Comparison of ENCODE assay signal across 8 cellular contexts in the genomic region with DNA sequence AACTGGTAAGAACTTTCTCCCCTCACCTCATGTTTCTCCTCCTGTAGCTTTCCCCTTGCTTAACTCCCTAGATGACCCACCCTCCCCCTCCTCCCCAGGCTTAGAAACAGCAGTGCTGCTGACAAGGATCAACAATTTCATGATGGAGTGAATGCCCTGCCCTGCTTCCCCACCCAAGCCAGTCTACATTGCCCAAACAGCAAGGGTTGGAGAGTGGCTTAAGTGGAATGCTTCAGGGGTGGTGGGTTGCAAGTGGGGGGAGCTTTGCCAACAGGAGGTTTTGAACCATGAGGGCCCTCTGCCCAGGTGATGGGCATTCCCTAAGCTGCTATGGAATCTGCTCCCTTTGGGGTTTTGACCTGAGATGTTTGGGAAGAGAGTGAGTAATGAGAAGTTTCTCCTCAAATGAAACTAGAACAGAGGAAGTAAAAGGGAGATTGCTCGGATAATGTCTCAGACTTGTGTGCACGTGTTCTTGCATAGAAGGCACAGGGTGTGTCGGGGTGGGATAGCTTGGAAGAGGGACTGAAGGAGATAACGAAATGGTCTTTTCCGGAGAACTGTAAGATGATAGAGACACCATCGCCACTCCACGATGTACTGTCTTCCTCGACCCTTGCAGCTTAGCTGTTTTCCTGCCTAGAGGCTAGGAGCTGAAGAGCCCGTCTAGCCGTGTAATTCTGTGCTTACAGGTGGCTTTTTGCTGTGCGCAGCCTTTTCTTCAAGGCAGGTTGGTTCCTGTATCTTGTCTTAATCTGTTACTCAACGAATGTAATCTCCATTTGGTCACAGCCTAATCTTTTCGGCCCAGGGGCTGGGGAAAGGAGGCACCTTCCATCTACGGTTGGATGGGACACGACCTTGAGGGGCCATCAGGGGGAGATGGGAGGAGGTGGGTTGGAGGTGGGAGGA. TPM values are rescaled to one million over a fixed set of nuclear protein-coding genes. Genes with fewer than 3 reads are reported as not detected.
DNase-seq lines count a peak whose midpoint lies in the region; ATAC-seq and TF ChIP-seq lines count a peak whose summit lies in the region.

No MANE protein-coding gene starts in this region.

- TF ChIP-seq POLR2A in uterus (IDR thresholded peaks at IDR 0.05): no peak

- H3K9me3 Mint-ChIP-seq in activated naive CD8-positive, alpha-beta T cell (ENCODE audit: low read depth): no peaks in the 10 kb centered on the region

- peak overlapping the region in 1 of 2 donors; percentile 87 for H3K27ac ChIP-seq in right atrium auricular region
- H3K27ac ChIP-seq in left lung: no peak overlapping the region
- peak overlapping the region in 1 of 2 donors; percentile 24 for H3K27ac ChIP-seq in uterus

- no peaks in the 10 kb centered on the region for H3K27me3 Mint-ChIP-seq in activated naive CD8-positive, alpha-beta T cell

- H3K4me3 ChIP-seq in right atrium auricular region (peak overlapping the region; percentile 53 to 60), left lung (peak overlapping the region; percentile 45 to 56), uterus (peak overlapping the region; percentile 38 to 49)

- peaks cover 13% of the 10 kb centered on the region for H3K4me1 Mint-ChIP-seq in activated naive CD8-positive, alpha-beta T cell (ENCODE audit: low read depth)

- intact Hi-C loops in left ventricle myocardium superior (cut with micrococcal nuclease) (no loop called here), left lung (cut with DNase I) (no loop called here), uterus (cut with DNase I; ENCODE audit: low total_unique reads) (no loop called here)

- no peaks in the 10 kb centered on the region for H3K36me3 Mint-ChIP-seq in activated naive CD8-positive, alpha-beta T cell

- ATAC-seq in left ventricle myocardium superior: no peak
- ATAC-seq in left lung: no peak
- ATAC-seq in HG02678 (IDR thresholded peaks at IDR 0.05; ENCODE audit: unreplicated experiment): no peak

- no peaks in the 10 kb centered on the region for H3K36me3 ChIP-seq in right atrium auricular region
- H3K36me3 ChIP-seq in left lung: no peaks in the 10 kb centered on the region
- H3K36me3 ChIP-seq in uterus: no peaks in the 10 kb centered on the region

- H3K4me3 Mint-ChIP-seq in activated naive CD8-positive, alpha-beta T cell: peak overlapping the region; percentile 92

- DNase-seq in right atrium auricular region (ENCODE audit: low spot score): no peak
- DNase-seq in left ventricle myocardium superior: no peak
- no peak for DNase-seq in left lung
- no peak for DNase-seq in uterus
- DNase-seq in cerebellum (ENCODE audit: low spot score): no peak
- no peak for DNase-seq in GM19240 (ENCODE audit: insufficient read length, low spot score)

- H3K27ac Mint-ChIP-seq in activated naive CD8-positive, alpha-beta T cell: no peak overlapping the region

- H3K4me1 ChIP-seq in right atrium auricular region: peaks cover 0 to 7% of the 10 kb centered on the region in 2 donors
- H3K4me1 ChIP-seq in left lung: no peaks in the 10 kb centered on the region
- H3K4me1 ChIP-seq in uterus: no peaks in the 10 kb centered on the region

- H3K27me3 ChIP-seq in right atrium auricular region (no peaks in the 10 kb centered on the region), left lung (peaks cover 0 to 11% of the 10 kb centered on the region in 2 donors), uterus (no peaks in the 10 kb centered on the region)

- H3K9me3 ChIP-seq in right atrium auricular region (no peaks in the 10 kb centered on the region), left lung (no peaks in the 10 kb centered on the region), uterus (no peaks in the 10 kb centered on the region)

- TF ChIP-seq CTCF in right atrium auricular region (IDR thresholded peaks at IDR 0.05) (no peak), left lung (IDR thresholded peaks at IDR 0.05) (no peak), uterus (IDR thresholded peaks at IDR 0.05) (no peak)

RNA-seq across cellular contexts. Expression of a gene that starts 10.1 kb away (rescaled TPM):
- not detected for total RNA-seq in right atrium auricular region
- not detected for total RNA-seq in left ventricle myocardium superior
- not detected for total RNA-seq in left lung
- total RNA-seq in uterus: under 1 TPM in 1 of 4 donors, not detected in 3; 0.21 TPM
- 7.7 TPM for total RNA-seq in cerebellum

RNA-seq across cellular contexts. Expression of a gene that starts 11.4 kb away (rescaled TPM):
- total RNA-seq in right atrium auricular region: 10 to 100 TPM in 1 of 2 donors, 1 to 10 TPM in 1; 8.8 to 34.6 TPM
- 11.5 TPM for total RNA-seq in left ventricle myocardium superior
- total RNA-seq in left lung: 10 to 100 TPM; 22.3 to 29.9 TPM
- total RNA-seq in uterus: 10 to 100 TPM in 3 of 4 donors, 1 to 10 TPM in 1; 4.9 to 72.6 (median 33.5) TPM
- total RNA-seq in cerebellum: 41.2 TPM
